Comparison of ENCODE assay signal across 8 cellular contexts in genomic region chr4:74444891-74445642, GRCh38. TPM values are rescaled to one million over a fixed set of nuclear protein-coding genes. Genes with fewer than 3 reads are reported as not detected.
DNase-seq lines count a peak whose midpoint lies in the region; FAIRE-seq and TF ChIP-seq lines count a peak whose summit lies in the region.

Gene AREG (plus strand): TSS chr4:74445136. CDS start chr4:74445346, 210 bp downstream.

- H3K4me3 ChIP-seq in GM12864 (ENCODE audit: low read depth, low read length) = peak within 1 kb of the TSS; percentile 50
- peak within 1 kb of the TSS; percentile 28 for H3K4me3 ChIP-seq in HAP-1
- H3K4me3 ChIP-seq in MG63 = peak within 1 kb of the TSS; percentile 52
- peak within 1 kb of the TSS; percentile 50 to 78 (median 62) for H3K4me3 ChIP-seq in breast epithelium
- H3K4me3 ChIP-seq in keratinocyte (ENCODE audit: control insufficient read depth in 2 of 3, extremely low read depth in 1 of 3, insufficient read depth in 2 of 3, low read depth in 1 of 3, low read length in 3 of 3) = peak within 1 kb of the TSS; percentile 50 to 96 (median 67)

- H3K9me3 ChIP-seq in HAP-1 (no peaks in the 10 kb centered on the region), MG63 (no peaks in the 10 kb centered on the region), breast epithelium (no peaks in the 10 kb centered on the region), keratinocyte (ENCODE audit: control insufficient read depth, low read depth, low read length) (no peaks in the 10 kb centered on the region)

- intact Hi-C loops in breast epithelium (cut with DNase I; ENCODE audit: low total_unique reads) = no loop called here

- FAIRE-seq in keratinocyte (lab: Jason Lieb, UNC) = peak; percentile 84

- H3K4me1 ChIP-seq in HAP-1 = 0 out of 2 replicates have a peak, but pooled peaks cover 2% of the 10 kb centered on the region
- H3K4me1 ChIP-seq in breast epithelium = no peaks in the 10 kb centered on the region
- H3K4me1 ChIP-seq in keratinocyte (ENCODE audit: control insufficient read depth, extremely low read depth, insufficient read depth, low read length) = peaks cover 37% of the 10 kb centered on the region

- H3K9me1 ChIP-seq in keratinocyte (ENCODE audit: control insufficient read depth, extremely low read depth, insufficient read depth, low read length) = no peaks in the 10 kb centered on the region

- H3K9ac ChIP-seq in keratinocyte (ENCODE audit: control insufficient read depth, extremely low read depth, insufficient read depth, low read length) = peak within 1 kb of the TSS; percentile 98

- peak; percentile 47 for TF ChIP-seq CTCF in GM12864 (IDR thresholded peaks at IDR 0.05; ENCODE audit: low read depth, low read length, missing control alignments)
- TF ChIP-seq CTCF in VCaP (conservative IDR thresholded peaks at IDR 0.05) = 0 out of 2 replicates have a peak, but pooled peaks have one; percentile 25
- TF ChIP-seq CTCF in breast epithelium (IDR thresholded peaks at IDR 0.05) = peak in 2 of 3 donors; percentile 30 to 58
- peak in 2 of 3 experiments; percentile 8 to 37 for TF ChIP-seq CTCF in keratinocyte (optimal IDR thresholded peaks at IDR 0.05 in 1 of 3, IDR thresholded peaks at IDR 0.05 in 1 of 3, conservative IDR thresholded peaks at IDR 0.05 in 1 of 3; ENCODE audit: extremely low read depth in 1 of 3, insufficient read depth in 2 of 3, low read length in 3 of 3)

- H3K4me2 ChIP-seq in keratinocyte (ENCODE audit: control insufficient read depth, extremely low read depth, insufficient read depth, low read depth, low read length) = peak within 1 kb of the TSS; percentile 77

- dilution Hi-C loops in keratinocyte (cut with MboI; ENCODE audit: extremely low pct_ligation_motif_present, low sequenced_read_pairs) = no loop called here

- H3K27ac ChIP-seq in VCaP (no peak within 1 kb of the TSS), breast epithelium (peak within 1 kb of the TSS; percentile 89 to 93), keratinocyte (ENCODE audit: control insufficient read depth, insufficient read depth, low read length) (peak within 1 kb of the TSS; percentile 93)

- peaks cover 37% of the 10 kb centered on the region for H3K79me2 ChIP-seq in keratinocyte (ENCODE audit: control insufficient read depth, insufficient read depth, low read length)

- TF ChIP-seq POLR2A in breast epithelium (IDR thresholded peaks at IDR 0.05) = peak; percentile 75

- no peak within 1 kb of the TSS for H2AFZ ChIP-seq in keratinocyte (ENCODE audit: control insufficient read depth, low read length)

- H3K27me3 ChIP-seq in HAP-1 (ENCODE audit: low read depth) = peaks cover 17% of the 10 kb centered on the region
- H3K27me3 ChIP-seq in MG63 = no peaks in the 10 kb centered on the region
- no peaks in the 10 kb centered on the region for H3K27me3 ChIP-seq in breast epithelium
- H3K27me3 ChIP-seq in keratinocyte (ENCODE audit: control insufficient read depth, extremely low read depth, insufficient read depth, low read length) = no peaks in the 10 kb centered on the region

- H4K20me1 ChIP-seq in keratinocyte (ENCODE audit: control insufficient read depth, extremely low read depth, insufficient read depth, low read length) = peaks cover 27% of the 10 kb centered on the region

- DNase-seq in GM12864 (ENCODE audit: low read depth) (peak; percentile 50), HAP-1 (ENCODE audit: low spot score in 2 of 2) (peak; percentile 23 to 60), MG63 (peak; percentile 50), breast epithelium (ENCODE audit: low spot score in 2 of 2) (peak; percentile 72 to 88), keratinocyte (ENCODE audit: low read depth, low spot score) (peak; percentile 66), NCI-H1694 (lab: John Stamatoyannopoulos, UW) (no peak)
- peak; percentile 67 to 81 for DNase-seq in stimulated activated CD4-positive, alpha-beta T cell treated with anti-CD3 and anti-CD28 coated beads, Interleukin-15, amount 100 ng/mL, for 48 hours (ENCODE audit: low read depth in 2 of 2)

- in situ Hi-C loops in HAP-1 (cut with MboI; ENCODE audit: low sequenced_read_pairs) = no loop called here

- no peaks in the 10 kb centered on the region for H3K36me3 ChIP-seq in HAP-1 (replicated peaks)
- no peaks in the 10 kb centered on the region for H3K36me3 ChIP-seq in MG63
- H3K36me3 ChIP-seq in breast epithelium = no peaks in the 10 kb centered on the region
- peaks cover 20 to 34% of the 10 kb centered on the region in 2 experiments for H3K36me3 ChIP-seq in keratinocyte (ENCODE audit: control insufficient read depth in 2 of 2, extremely low read depth in 1 of 2, insufficient read depth in 2 of 2, low read length in 2 of 2)

RNA-seq across cellular contexts. Expression of gene AREG, which starts in this region (rescaled TPM):
- not detected in 2 replicates for total RNA-seq in MG63 (2014; rRNA removed; shearing (Covaris generic); ENCODE audit: low replicate concordance)
- total RNA-seq in breast epithelium = 10 to 100 TPM in 2 of 3 donors, 1 to 10 TPM in 1; 3.4 to 89.1 (median 46.2) TPM
- 789 to 1,566 TPM (median 1,110 TPM) in 3 replicates for polyA plus RNA-seq in keratinocyte
- 1,014 TPM for polyA plus RNA-seq in keratinocyte (2011; ENCODE audit: low read depth)
- 1,009 and 1,335 TPM in 2 replicates for polyA plus RNA-seq in keratinocyte (2011; cell fraction: cytosol; rRNA removed)
- 1,924 and 2,206 TPM in 2 replicates for polyA plus RNA-seq in keratinocyte (2011; cell fraction: nucleus; rRNA removed)
- 940 and 1,075 TPM in 2 replicates for polyA plus RNA-seq in keratinocyte (2012; ENCODE audit: low replicate concordance)
- polyA minus RNA-seq in keratinocyte = 250 to 495 TPM (median 271 TPM) in 3 replicates
- polyA minus RNA-seq in keratinocyte (2011; cell fraction: cytosol; rRNA and poly(A)+ RNA removed) = 555 TPM
- 568 and 706 TPM in 2 replicates for polyA minus RNA-seq in keratinocyte (2011; cell fraction: nucleus; rRNA and poly(A)+ RNA removed)

Comparison
In these comparisons a context has a peak if more than half of its experiments do, and no peak if none do; other contexts are left out.
1. Peak in DNase-seq and H3K4me3 ChIP-seq in MG63; RNA of the gene not detected or under 1 TPM.